ENCODE assay signal across 9 cellular contexts in genomic region chrX:12322031-12322430, GRCh38.
"Had no signal": no experiment of that assay in that cellular context is flagged by ENCODE, and none has a peak within 500 bp of the region (broad histone marks: within the 10 kb centered on the region; RNA-seq: fewer than 3 reads in every experiment).

No MANE protein-coding gene starts in this region.

- DNase-seq: IMR-90, KBM-7, KG1 had no signal

- FAIRE-seq: HepG2, HTR-8/SVneo, K562 had no signal

- H3K27ac Mint-ChIP-seq: IgD-negative memory B cell had no signal

- H3K4me3 ChIP-seq: K562 had no signal

- H3K27ac ChIP-seq: HL-60, KMS-11 had no signal

- H3K36me3 Mint-ChIP-seq: IgD-negative memory B cell had no signal

- ATAC-seq: HepG2, K562 had no signal

- H3K4me2 ChIP-seq: KMS-11 had no signal

- H3K4me1 Mint-ChIP-seq: IgD-negative memory B cell had no signal

- H3K4me3 Mint-ChIP-seq: IgD-negative memory B cell had no signal

- H3K9ac ChIP-seq: KMS-11 had no signal

- H3K27me3 Mint-ChIP-seq: IgD-negative memory B cell had no signal
